ENCODE assay signal across 23 cellular contexts in genomic region chr1:214941061-214941460, GRCh38.
DNase-seq lines count a peak whose midpoint lies in the region; ATAC-seq, FAIRE-seq and TF ChIP-seq lines count a peak whose summit lies in the region.
"Had no signal": no experiment of that assay in that cellular context is flagged by ENCODE, and none has a peak within 500 bp of the region (broad histone marks: within the 10 kb centered on the region; RNA-seq: fewer than 3 reads in every experiment).

No MANE protein-coding gene starts in this region.

- peak; percentile 13 for FAIRE-seq in keratinocyte (lab: Jason Lieb, UNC)
- FAIRE-seq: A204.1, GM12878 had no signal

- ATAC-seq in activated CD4-positive, alpha-beta T cell treated with anti-CD3 and anti-CD28 coated beads for 36 hours = peak; percentile 79
- peak; percentile 44 to 96 for ATAC-seq in activated naive CD4-positive, alpha-beta T cell treated with anti-CD3 and anti-CD28 coated beads, Interleukin-2, amount 50 U/mL, for 72 hours
- ATAC-seq: CD8-positive, alpha-beta T cell; GM12878; GM23338 had no signal

- no peaks in the 10 kb centered on the region for H4K20me1 ChIP-seq in keratinocyte (ENCODE audit: control insufficient read depth, extremely low read depth, insufficient read depth, low read length)
- H4K20me1 ChIP-seq: BLaER1 had no signal

- no peak overlapping the region for H3K4me3 Mint-ChIP-seq in activated CD4-positive, alpha-beta T cell treated with anti-CD3 and anti-CD28 coated beads for 36 hours
- H3K4me3 Mint-ChIP-seq: B cell; CD4-positive, CD25-positive, alpha-beta regulatory T cell; CD8-positive, alpha-beta T cell; GM23338; HFFc6 had no signal

- no peaks in the 10 kb centered on the region for H3K36me3 Mint-ChIP-seq in activated CD4-positive, alpha-beta T cell treated with anti-CD3 and anti-CD28 coated beads for 36 hours (ENCODE audit: low read depth)
- H3K36me3 Mint-ChIP-seq in activated naive CD4-positive, alpha-beta T cell treated with anti-CD3 and anti-CD28 coated beads, Interleukin-2, amount 50 U/mL, for 72 hours = no peaks in the 10 kb centered on the region
- H3K36me3 Mint-ChIP-seq: CD4-positive, CD25-positive, alpha-beta regulatory T cell; CD8-positive, alpha-beta T cell had no signal

- CTCF ChIA-PET in activated CD4-positive, alpha-beta T cell treated with anti-CD3 and anti-CD28 coated beads for 36 hours (lab: Charles Lee) = no interaction called here

- H3K36me3 ChIP-seq in keratinocyte (ENCODE audit: control insufficient read depth in 2 of 2, extremely low read depth in 1 of 2, insufficient read depth in 2 of 2, low read length in 2 of 2) = no peaks in the 10 kb centered on the region
- H3K36me3 ChIP-seq: BLaER1, HAP-1 had no signal

- no peaks in the 10 kb centered on the region for H3K27me3 ChIP-seq in keratinocyte (ENCODE audit: control insufficient read depth, extremely low read depth, insufficient read depth, low read length)
- H3K27me3 ChIP-seq: BLaER1 had no signal

- H3K4me1 Mint-ChIP-seq in activated CD4-positive, alpha-beta T cell treated with anti-CD3 and anti-CD28 coated beads for 36 hours = no peaks in the 10 kb centered on the region
- H3K4me1 Mint-ChIP-seq: B cell; CD4-positive, CD25-positive, alpha-beta regulatory T cell; GM23338 had no signal

- intact Hi-C loops in activated CD4-positive, alpha-beta T cell treated with anti-CD3 and anti-CD28 coated beads for 36 hours (cut with DNase I, micrococcal nuclease) = no loop called here

- no peak for TF ChIP-seq CTCF in keratinocyte (optimal IDR thresholded peaks at IDR 0.05 in 1 of 3, IDR thresholded peaks at IDR 0.05 in 1 of 3, conservative IDR thresholded peaks at IDR 0.05 in 1 of 3; ENCODE audit: extremely low read depth in 1 of 3, insufficient read depth in 2 of 3, low read length in 3 of 3)

- H3K27ac ChIP-seq in keratinocyte (ENCODE audit: control insufficient read depth, insufficient read depth, low read length) = no peak overlapping the region
- H3K27ac ChIP-seq: 22Rv1, BLaER1, C4-2B had no signal

- DNase-seq in activated CD4-positive, alpha-beta T cell treated with anti-CD3 and anti-CD28 coated beads for 36 hours = no peak
- DNase-seq in activated CD4-positive, alpha-beta T cell treated with anti-CD3 and anti-CD28 coated beads for 1 hour = no peak
- no peak for DNase-seq in activated naive CD4-positive, alpha-beta T cell treated with anti-CD3 and anti-CD28 coated beads, Interleukin-2, amount 50 U/mL, for 72 hours (ENCODE audit: low spot score in 2 of 2)
- DNase-seq in activated naive CD4-positive, alpha-beta T cell treated with Interleukin-2 at 50 U/mL for 16 hours = no peak
- no peak for DNase-seq in keratinocyte (ENCODE audit: low read depth, low spot score)
- DNase-seq in KG1 (lab: John Stamatoyannopoulos, UW) = no peak
- no peak for DNase-seq in retina
- DNase-seq: Caco-2; CD4-positive, CD25-positive, alpha-beta regulatory T cell; CD8-positive, alpha-beta T cell; DMS 273 treated with DMSO at 0.1 percent for 48 hours; DMS79; EL; GDM1; HFFc6 had no signal

- peaks cover 9% of the 10 kb centered on the region for H3K27me3 Mint-ChIP-seq in activated CD4-positive, alpha-beta T cell treated with anti-CD3 and anti-CD28 coated beads for 36 hours
- H3K27me3 Mint-ChIP-seq: B cell; CD4-positive, CD25-positive, alpha-beta regulatory T cell had no signal

- H3K79me2 ChIP-seq in keratinocyte (ENCODE audit: control insufficient read depth, insufficient read depth, low read length) = no peaks in the 10 kb centered on the region

- H3K4me3 ChIP-seq in keratinocyte (ENCODE audit: control insufficient read depth in 2 of 3, extremely low read depth in 1 of 3, insufficient read depth in 2 of 3, low read depth in 1 of 3, low read length in 3 of 3) = no peak overlapping the region
- H3K4me3 ChIP-seq: BLaER1, GM12878, GM23338, HAP-1 had no signal

- dilution Hi-C loops in keratinocyte (cut with MboI; ENCODE audit: extremely low pct_ligation_motif_present, low sequenced_read_pairs) = no loop called here

- no peaks in the 10 kb centered on the region for H3K9me1 ChIP-seq in keratinocyte (ENCODE audit: control insufficient read depth, extremely low read depth, insufficient read depth, low read length)

- H3K27ac Mint-ChIP-seq in activated CD4-positive, alpha-beta T cell treated with anti-CD3 and anti-CD28 coated beads for 36 hours = no peak overlapping the region
- H3K27ac Mint-ChIP-seq in activated naive CD4-positive, alpha-beta T cell treated with anti-CD3 and anti-CD28 coated beads, Interleukin-2, amount 50 U/mL, for 72 hours = no peak overlapping the region
- H3K27ac Mint-ChIP-seq: B cell; CD4-positive, CD25-positive, alpha-beta regulatory T cell; CD8-positive, alpha-beta T cell; GM23338; HFFc6 had no signal

- no peak overlapping the region for H3K9ac ChIP-seq in keratinocyte (ENCODE audit: control insufficient read depth, extremely low read depth, insufficient read depth, low read length)
- H3K9ac ChIP-seq: BLaER1 had no signal

- H3K4me1 ChIP-seq in keratinocyte (ENCODE audit: control insufficient read depth, extremely low read depth, insufficient read depth, low read length) = no peaks in the 10 kb centered on the region
- H3K4me1 ChIP-seq: BLaER1, Caco-2, HAP-1 had no signal

- H3K9me3 ChIP-seq in keratinocyte (ENCODE audit: control insufficient read depth, low read depth, low read length) = no peaks in the 10 kb centered on the region
- H3K9me3 ChIP-seq: BLaER1, Caco-2, HAP-1 had no signal

- POLR2A ChIA-PET in activated CD4-positive, alpha-beta T cell treated with anti-CD3 and anti-CD28 coated beads for 36 hours (lab: Charles Lee) = no interaction called here

- H3K9me3 Mint-ChIP-seq in activated CD4-positive, alpha-beta T cell treated with anti-CD3 and anti-CD28 coated beads for 36 hours (ENCODE audit: low read depth) = no peaks in the 10 kb centered on the region
- no peaks in the 10 kb centered on the region for H3K9me3 Mint-ChIP-seq in activated naive CD4-positive, alpha-beta T cell treated with anti-CD3 and anti-CD28 coated beads, Interleukin-2, amount 50 U/mL, for 72 hours
- H3K9me3 Mint-ChIP-seq: CD8-positive, alpha-beta T cell; GM23338; HFFc6 had no signal

- H2AFZ ChIP-seq in keratinocyte (ENCODE audit: control insufficient read depth, low read length) = no peak overlapping the region
- H2AFZ ChIP-seq: GM23338 had no signal

- H3K4me2 ChIP-seq in keratinocyte (ENCODE audit: control insufficient read depth, extremely low read depth, insufficient read depth, low read depth, low read length) = no peak overlapping the region
- H3K4me2 ChIP-seq: BLaER1, GM23338 had no signal
